In genomic region chr15:43329222-43329959, GRCh38 we compare ENCODE assay signal across 8 cellular contexts. TPM values are rescaled to one million over a fixed set of nuclear protein-coding genes. Genes with fewer than 3 reads are reported as not detected.
A peak's percentile ranks its signal among the peaks of the same experiment; 100 is the strongest.
DNase-seq lines count a peak whose midpoint lies in the region; ATAC-seq, FAIRE-seq and TF ChIP-seq lines count a peak whose summit lies in the region.

No MANE protein-coding gene starts in this region.

- FAIRE-seq in HTR-8/SVneo (lab: Jason Lieb, UNC): no peak

- TF ChIP-seq POLR2A in esophagus muscularis mucosa (IDR thresholded peaks at IDR 0.05; ENCODE audit: low read depth): no peak

- no peaks in the 10 kb centered on the region for H3K27me3 ChIP-seq in esophagus muscularis mucosa

- H3K4me3 Mint-ChIP-seq in activated T-cell treated with anti-CD3 and anti-CD28 coated beads, Interleukin-2, amount 50 U/mL, for 4 hours: peak overlapping the region; percentile 93
- H3K4me3 Mint-ChIP-seq in natural killer cell: peak overlapping the region; percentile 95

- no peak for ATAC-seq in activated T-cell treated with anti-CD3 and anti-CD28 coated beads, Interleukin-2, amount 50 U/mL, for 4 hours
- ATAC-seq in natural killer cell (no peak), GM18498 (IDR thresholded peaks at IDR 0.05; ENCODE audit: unreplicated experiment) (no peak)

- no peak for TF ChIP-seq EP300 in esophagus muscularis mucosa (IDR thresholded peaks at IDR 0.05)

- peak overlapping the region; percentile 92 to 97 (median 94) for H3K27ac ChIP-seq in esophagus muscularis mucosa (replicated peaks in 1 of 4)

- intact Hi-C loops in esophagus muscularis mucosa (cut with DNase I): no loop called here
- intact Hi-C loops in natural killer cell (cut with micrococcal nuclease): no loop called here

- peaks cover 0 to 7% (median 2%) of the 10 kb centered on the region in 4 donors for H3K36me3 ChIP-seq in esophagus muscularis mucosa

- H3K36me3 Mint-ChIP-seq in activated T-cell treated with anti-CD3 and anti-CD28 coated beads, Interleukin-2, amount 50 U/mL, for 4 hours (ENCODE audit: insufficient read depth): peaks cover 14% of the 10 kb centered on the region
- no peaks in the 10 kb centered on the region for H3K36me3 Mint-ChIP-seq in natural killer cell

- no peaks in the 10 kb centered on the region for H3K27me3 Mint-ChIP-seq in activated T-cell treated with anti-CD3 and anti-CD28 coated beads, Interleukin-2, amount 50 U/mL, for 4 hours (ENCODE audit: low read depth)
- no peaks in the 10 kb centered on the region for H3K27me3 Mint-ChIP-seq in natural killer cell (ENCODE audit: low read depth in 2 of 2)

- peak overlapping the region; percentile 98 to 99 for H3K27ac Mint-ChIP-seq in natural killer cell

- TF ChIP-seq CTCF in WI38 (IDR thresholded peaks at IDR 0.05; ENCODE audit: low read depth, low read length) (no peak), esophagus muscularis mucosa (IDR thresholded peaks at IDR 0.05) (peak in 1 of 3 experiments; percentile 7), natural killer cell (IDR thresholded peaks at IDR 0.05) (no peak)

- WGBS in esophagus muscularis mucosa: 25% methylated on average over 16 of the region's 38 CpGs

- peak; percentile 6 for DNase-seq in activated T-cell treated with anti-CD3 and anti-CD28 coated beads, Interleukin-2, amount 50 U/mL, for 4 hours
- no peak for DNase-seq in activated T-cell treated with anti-CD3 and anti-CD28 coated beads, Interleukin-2, amount 50 U/mL, for 1 hour
- DNase-seq in esophagus muscularis mucosa (ENCODE audit: extremely low spot score) (no peak), natural killer cell (no peak), GOT3 (lab: John Stamatoyannopoulos, UW) (no peak), HTR-8/SVneo (ENCODE audit: insufficient read length, low spot score) (no peak)

- H3K4me1 ChIP-seq in esophagus muscularis mucosa: peaks cover 22 to 34% (median 27%) of the 10 kb centered on the region in 4 donors

- no peaks in the 10 kb centered on the region for H3K9me3 Mint-ChIP-seq in activated T-cell treated with anti-CD3 and anti-CD28 coated beads, Interleukin-2, amount 50 U/mL, for 4 hours
- H3K9me3 Mint-ChIP-seq in natural killer cell: no peaks in the 10 kb centered on the region

- H3K4me3 ChIP-seq in WI38 (ENCODE audit: low read depth, low read length) (peak overlapping the region; percentile 74), esophagus muscularis mucosa (peak overlapping the region; percentile 68 to 96 (median 80))

- H3K4me1 Mint-ChIP-seq in activated T-cell treated with anti-CD3 and anti-CD28 coated beads, Interleukin-2, amount 50 U/mL, for 4 hours (ENCODE audit: low read depth): peaks cover 40% of the 10 kb centered on the region
- peaks cover 40 to 42% of the 10 kb centered on the region in 2 donors for H3K4me1 Mint-ChIP-seq in natural killer cell

- no peaks in the 10 kb centered on the region for H3K9me3 ChIP-seq in esophagus muscularis mucosa

RNA-seq across cellular contexts. Expression of gene LCMT2, which starts 1.0 kb away (rescaled TPM):
- 10 to 100 TPM; 10.9 to 14.6 (median 12.5) TPM for total RNA-seq in activated T-cell treated with anti-CD3 and anti-CD28 coated beads, Interleukin-2, amount 50 U/mL, for 4 hours
- 1 to 10 TPM; 5.4 to 9.3 (median 7.1) TPM for total RNA-seq in esophagus muscularis mucosa
- 10 to 100 TPM in 2 of 3 donors, 1 to 10 TPM in 1; 8.0 to 12.6 (median 10.2) TPM for total RNA-seq in natural killer cell

RNA-seq across cellular contexts. Expression of gene TGM7, which starts 27.3 kb away (rescaled TPM):
- not detected for total RNA-seq in activated T-cell treated with anti-CD3 and anti-CD28 coated beads, Interleukin-2, amount 50 U/mL, for 4 hours
- not detected for total RNA-seq in esophagus muscularis mucosa
- not detected for total RNA-seq in natural killer cell

RNA-seq across cellular contexts. Expression of gene ZSCAN29, which starts 41.5 kb away (rescaled TPM):
- total RNA-seq in activated T-cell treated with anti-CD3 and anti-CD28 coated beads, Interleukin-2, amount 50 U/mL, for 4 hours: 10 to 100 TPM; 23.3 to 28.5 (median 25.0) TPM
- total RNA-seq in esophagus muscularis mucosa (10 to 100 TPM; 17.4 to 34.6 (median 21.5) TPM), natural killer cell (10 to 100 TPM; 26.5 to 38.3 (median 34.2) TPM)

RNA-seq across cellular contexts. Expression of gene TUBGCP4, which starts 41.5 kb away (rescaled TPM):
- total RNA-seq in activated T-cell treated with anti-CD3 and anti-CD28 coated beads, Interleukin-2, amount 50 U/mL, for 4 hours: 10 to 100 TPM; 34.6 to 39.7 (median 36.6) TPM
- total RNA-seq in esophagus muscularis mucosa (10 to 100 TPM in 3 of 4 donors, 1 to 10 TPM in 1; 9.3 to 17.0 (median 14.1) TPM), natural killer cell (10 to 100 TPM; 12.0 to 17.5 (median 15.1) TPM)
